11 cellular contexts compared by ENCODE assay signal in the genomic region with DNA sequence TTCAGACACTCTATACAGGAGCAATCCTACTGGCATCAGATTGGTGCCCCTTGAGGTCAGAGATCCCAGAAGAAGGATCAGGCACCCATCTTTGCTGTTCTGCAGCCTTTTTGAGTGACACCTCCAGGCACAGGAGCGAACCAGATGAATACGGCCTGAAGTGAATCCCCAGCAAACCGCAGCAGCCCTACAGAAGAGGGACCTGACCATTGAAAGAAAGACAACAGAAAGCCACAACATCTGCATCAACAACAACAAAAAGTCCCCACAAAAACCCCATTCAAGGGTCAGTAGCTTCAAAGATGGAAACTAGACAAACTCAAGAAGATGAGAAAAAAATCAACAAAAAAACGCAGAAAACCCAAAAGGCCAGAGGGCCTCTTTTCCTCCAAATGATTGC.
A peak's percentile ranks its signal among the peaks of the same experiment; 100 is the strongest.
DNase-seq lines count a peak whose midpoint lies in the region; ATAC-seq, FAIRE-seq and TF ChIP-seq lines count a peak whose summit lies in the region.
"Had no signal": no experiment of that assay in that cellular context is flagged by ENCODE, and none has a peak within 500 bp of the region (broad histone marks: within the 10 kb centered on the region; RNA-seq: fewer than 3 reads in every experiment).

No MANE protein-coding gene starts in this region.

- H3K9me2 ChIP-seq in GM23338 (ENCODE audit: insufficient read depth): peaks cover 14% of the 10 kb centered on the region; the same call in 1 of the 2 replicates

- H2AK5ac ChIP-seq in trophoblast cell (ENCODE audit: low read length): no peak overlapping the region

- no peak overlapping the region for H4K12ac ChIP-seq in trophoblast cell (ENCODE audit: low read depth, low read length)

- WGBS in trophoblast cell (ENCODE audit: extremely low coverage, insufficient coverage, insufficient read length): no CpG with 5 or more reads among the region's 4 CpGs

- H3K4me3 Mint-ChIP-seq in GM23338: no peak overlapping the region
- H3K4me3 Mint-ChIP-seq: HFFc6 had no signal

- peak overlapping the region; percentile 33 for H2BK12ac ChIP-seq in trophoblast cell (ENCODE audit: low read length)

- peaks cover 6% of the 10 kb centered on the region for H3K27me3 Mint-ChIP-seq in GM23338 (ENCODE audit: insufficient read depth, low read depth, poor library complexity)

- H3K27me3 ChIP-seq in GM23338 (ENCODE audit: insufficient read depth) (no peaks in the 10 kb centered on the region), trophoblast cell (ENCODE audit: insufficient read depth, low read length) (no peaks in the 10 kb centered on the region), H7 (ENCODE audit: control insufficient read depth, insufficient read depth, low read length) (no peaks in the 10 kb centered on the region)

- no peak for DNase-seq in GM23338 (ENCODE audit: low spot score)
- DNase-seq in trophoblast cell: no peak
- DNase-seq in RCC 7860 (ENCODE audit: low spot score): no peak
- no peak for DNase-seq in mucosa of descending colon
- no peak for DNase-seq in H7
- DNase-seq in NCI-H1930 (lab: John Stamatoyannopoulos, UW): no peak
- DNase-seq: DMS79 treated with DMSO at 0.1 percent for 48 hours, HFFc6, NCI-H1092 treated with DMSO at 0.1 percent for 48 hours had no signal

- H3K14ac ChIP-seq in trophoblast cell (ENCODE audit: low read length): no peak overlapping the region

- no peaks in the 10 kb centered on the region for H3K4me1 ChIP-seq in GM23338 (ENCODE audit: insufficient read depth)
- peaks cover 10 to 12% of the 10 kb centered on the region in 2 experiments for H3K4me1 ChIP-seq in trophoblast cell (ENCODE audit: control insufficient read depth in 1 of 2, insufficient read depth in 2 of 2, low read length in 2 of 2)
- no peaks in the 10 kb centered on the region for H3K4me1 ChIP-seq in mucosa of descending colon (ENCODE audit: low read depth)

- H4K20me1 ChIP-seq in GM23338 (replicated peaks; ENCODE audit: insufficient read depth): no peaks in the 10 kb centered on the region

- H3K4ac ChIP-seq in trophoblast cell (ENCODE audit: low read depth, low read length): no peak overlapping the region

- peak overlapping the region; percentile 45 for H4K91ac ChIP-seq in trophoblast cell (ENCODE audit: low read depth, low read length)

- peaks cover 24% of the 10 kb centered on the region for H3K4me1 Mint-ChIP-seq in GM23338

- H3K9ac ChIP-seq in trophoblast cell (ENCODE audit: low read length): no peak overlapping the region

- ATAC-seq in GM18909 (IDR thresholded peaks at IDR 0.05; ENCODE audit: poor library complexity, unreplicated experiment) (peak; percentile 92), GM23338 (no peak), HG03354 (IDR thresholded peaks at IDR 0.05; ENCODE audit: poor library complexity, severe bottlenecking, unreplicated experiment) (peak; percentile 88), mucosa of descending colon (no peak)

- peak overlapping the region; percentile 17 for H4K8ac ChIP-seq in trophoblast cell (ENCODE audit: low read depth, low read length)

- peaks cover 47% of the 10 kb centered on the region for H3K36me3 Mint-ChIP-seq in GM23338 (ENCODE audit: low read depth)

- no peak for TF ChIP-seq CTCF in GM23338 (conservative IDR thresholded peaks at IDR 0.05; ENCODE audit: low read depth in 2 of 2)
- no peak for TF ChIP-seq CTCF in mucosa of descending colon (IDR thresholded peaks at IDR 0.05)

- no peak overlapping the region for H3K4me3 ChIP-seq in GM23338
- H3K4me3 ChIP-seq in trophoblast cell (ENCODE audit: low read depth, low read length): no peak overlapping the region
- no peak overlapping the region for H3K4me3 ChIP-seq in mucosa of descending colon
- H3K4me3 ChIP-seq in H7 (ENCODE audit: insufficient read depth, low read depth, low read length): no peak overlapping the region

- peaks cover 28% of the 10 kb centered on the region for H3K9me3 Mint-ChIP-seq in GM23338

- no peak overlapping the region for H3K27ac ChIP-seq in GM23338 (ENCODE audit: low read depth)
- H3K27ac ChIP-seq in trophoblast cell (ENCODE audit: low read depth, low read length): peak overlapping the region; percentile 24

- H2AFZ ChIP-seq in GM23338 (no peak overlapping the region), trophoblast cell (ENCODE audit: insufficient read depth, low read length, poor library complexity) (no peak overlapping the region)

- peak overlapping the region; percentile 71; the same call in 1 of the 2 replicates for H3K4me2 ChIP-seq in GM23338
- no peak overlapping the region for H3K4me2 ChIP-seq in trophoblast cell (ENCODE audit: low read length)

- H3K36me3 ChIP-seq in GM23338 (ENCODE audit: insufficient read depth) (no peaks in the 10 kb centered on the region), trophoblast cell (ENCODE audit: control insufficient read depth in 1 of 2, insufficient read depth in 2 of 2, low read length in 2 of 2) (no peaks in the 10 kb centered on the region), mucosa of descending colon (ENCODE audit: low read depth) (no peaks in the 10 kb centered on the region), H7 (replicated peaks; ENCODE audit: control insufficient read depth, insufficient read depth, low read length) (no peaks in the 10 kb centered on the region)

- H2BK5ac ChIP-seq in trophoblast cell (ENCODE audit: low read depth, low read length, poor library complexity): peak overlapping the region; percentile 49

- H3K9me3 ChIP-seq in trophoblast cell (ENCODE audit: insufficient read depth, low read depth, low read length) (peaks cover 3% of the 10 kb centered on the region), mucosa of descending colon (no peaks in the 10 kb centered on the region)

- no peak overlapping the region for H3K23ac ChIP-seq in trophoblast cell (ENCODE audit: low read length)

- H3F3A ChIP-seq in GM23338 (replicated peaks; ENCODE audit: low read depth): no peaks in the 10 kb centered on the region

- intact Hi-C loops in mucosa of descending colon (cut with DNase I, micrococcal nuclease): no loop called here

- H3K18ac ChIP-seq in trophoblast cell (ENCODE audit: low read length): peak overlapping the region; percentile 9

- H2BK120ac ChIP-seq in trophoblast cell (ENCODE audit: insufficient read depth, low read length, poor library complexity): peak overlapping the region; percentile 64

- H3K79me1 ChIP-seq in trophoblast cell (ENCODE audit: low read length): peaks cover 11% of the 10 kb centered on the region

- no peaks in the 10 kb centered on the region for H3K79me2 ChIP-seq in GM23338 (replicated peaks; ENCODE audit: insufficient read depth)
- H3K79me2 ChIP-seq in trophoblast cell (ENCODE audit: control insufficient read depth, insufficient read depth, low read length, poor library complexity): peaks cover 1% of the 10 kb centered on the region

- H3K27ac Mint-ChIP-seq in GM23338: peak overlapping the region; percentile 60; the same call in 1 of the 2 replicates
- H3K27ac Mint-ChIP-seq: HFFc6 had no signal

- no peak for FAIRE-seq in RCC 7860 (lab: Jason Lieb, UNC)

TF ChIP-seq in GM23338, 12 proteins besides CTCF, POLR2A, EP300 and RAD21 (continues in another document):
- TF ChIP-seq ZNF114 (CRISPR knock-in tag; IDR thresholded peaks at IDR 0.05) (no peak), EZH2 (IDR thresholded peaks at IDR 0.05; ENCODE audit: low read depth, unreplicated experiment) (no peak), STAT1 (IDR thresholded peaks at IDR 0.05; ENCODE audit: unreplicated experiment) (no peak), ZNF331 (CRISPR knock-in tag; IDR thresholded peaks at IDR 0.05; ENCODE audit: low read depth) (no peak), EZH2phosphoT487 (IDR thresholded peaks at IDR 0.05; ENCODE audit: unreplicated experiment) (no peak), POLR2AphosphoS5 (IDR thresholded peaks at IDR 0.05; ENCODE audit: low read depth) (no peak)
- TF ChIP-seq, protein P1, sequence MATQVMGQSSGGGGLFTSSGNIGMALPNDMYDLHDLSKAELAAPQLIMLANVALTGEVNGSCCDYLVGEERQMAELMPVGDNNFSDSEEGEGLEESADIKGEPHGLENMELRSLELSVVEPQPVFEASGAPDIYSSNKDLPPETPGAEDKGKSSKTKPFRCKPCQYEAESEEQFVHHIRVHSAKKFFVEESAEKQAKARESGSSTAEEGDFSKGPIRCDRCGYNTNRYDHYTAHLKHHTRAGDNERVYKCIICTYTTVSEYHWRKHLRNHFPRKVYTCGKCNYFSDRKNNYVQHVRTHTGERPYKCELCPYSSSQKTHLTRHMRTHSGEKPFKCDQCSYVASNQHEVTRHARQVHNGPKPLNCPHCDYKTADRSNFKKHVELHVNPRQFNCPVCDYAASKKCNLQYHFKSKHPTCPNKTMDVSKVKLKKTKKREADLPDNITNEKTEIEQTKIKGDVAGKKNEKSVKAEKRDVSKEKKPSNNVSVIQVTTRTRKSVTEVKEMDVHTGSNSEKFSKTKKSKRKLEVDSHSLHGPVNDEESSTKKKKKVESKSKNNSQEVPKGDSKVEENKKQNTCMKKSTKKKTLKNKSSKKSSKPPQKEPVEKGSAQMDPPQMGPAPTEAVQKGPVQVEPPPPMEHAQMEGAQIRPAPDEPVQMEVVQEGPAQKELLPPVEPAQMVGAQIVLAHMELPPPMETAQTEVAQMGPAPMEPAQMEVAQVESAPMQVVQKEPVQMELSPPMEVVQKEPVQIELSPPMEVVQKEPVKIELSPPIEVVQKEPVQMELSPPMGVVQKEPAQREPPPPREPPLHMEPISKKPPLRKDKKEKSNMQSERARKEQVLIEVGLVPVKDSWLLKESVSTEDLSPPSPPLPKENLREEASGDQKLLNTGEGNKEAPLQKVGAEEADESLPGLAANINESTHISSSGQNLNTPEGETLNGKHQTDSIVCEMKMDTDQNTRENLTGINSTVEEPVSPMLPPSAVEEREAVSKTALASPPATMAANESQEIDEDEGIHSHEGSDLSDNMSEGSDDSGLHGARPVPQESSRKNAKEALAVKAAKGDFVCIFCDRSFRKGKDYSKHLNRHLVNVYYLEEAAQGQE (IDR thresholded peaks at IDR 0.05; ENCODE audit: unreplicated experiment): no peak

Comparison
In these comparisons a context has a peak if more than half of its experiments do, and no peak if none do; other contexts are left out.
1. ATAC-seq: peak in GM18909 (single experiment) and HG03354 (single experiment); none in GM23338 (single experiment) and mucosa of descending colon (single experiment).